8 cellular contexts compared by ENCODE assay signal in genomic region chr4:87150498-87151261, GRCh38.
DNase-seq lines count a peak whose midpoint lies in the region; ATAC-seq and TF ChIP-seq lines count a peak whose summit lies in the region.

No MANE protein-coding gene starts in this region.

- H3K4me2 ChIP-seq in IMR-90 (ENCODE audit: low read depth, low read length), result no peak overlapping the region
- H3K4me2 ChIP-seq in OCI-LY3 (ENCODE audit: low read length), result no peak overlapping the region

- no peaks in the 10 kb centered on the region for H3K27me3 Mint-ChIP-seq in activated naive CD8-positive, alpha-beta T cell treated with anti-CD3 and anti-CD28 coated beads, Interleukin-2, amount 10 ng/mL, durations not matched to agents 7 days and 5 days

- H3K27ac ChIP-seq in IMR-90 (ENCODE audit: insufficient read depth, low read length), result no peak overlapping the region
- no peak overlapping the region for H3K27ac ChIP-seq in OCI-LY3 (ENCODE audit: low read length)
- H3K27ac ChIP-seq in cardiac muscle cell, result no peak overlapping the region
- no peak overlapping the region for H3K27ac ChIP-seq in psoas muscle

- H4K20me1 ChIP-seq in IMR-90 (ENCODE audit: insufficient read depth, low read length) (no peaks in the 10 kb centered on the region), OCI-LY3 (ENCODE audit: insufficient read depth, low read length) (no peaks in the 10 kb centered on the region)

- ATAC-seq in GM19455 (IDR thresholded peaks at IDR 0.05; ENCODE audit: unreplicated experiment), result peak; percentile 50
- ATAC-seq in IMR-90 (ENCODE audit: low read depth), result peak; percentile 89
- peak; percentile 36 for ATAC-seq in activated naive CD8-positive, alpha-beta T cell treated with anti-CD3 and anti-CD28 coated beads, Interleukin-2, amount 10 ng/mL, durations not matched to agents 7 days and 5 days (ENCODE audit: low read depth)
- ATAC-seq in psoas muscle, result peak; percentile 59 to 86 (median 78)

- H2AK9ac ChIP-seq in IMR-90 (replicated peaks; ENCODE audit: low read depth, low read length, poor library complexity), result no peak overlapping the region

- no CpG with 5 or more reads among the region's 2 CpGs for WGBS in IMR-90 (ENCODE audit: extremely low coverage in 2 of 2, insufficient read length in 1 of 2), 2 experiments
- 38 to 44% (median 44%) methylated on average over 2 of the region's 2 CpGs for WGBS in psoas muscle, 3 donors

- H2BK120ac ChIP-seq in IMR-90 (ENCODE audit: low read depth, low read length), result no peak overlapping the region

- H2AK5ac ChIP-seq in IMR-90 (ENCODE audit: low read depth, low read length), result no peak overlapping the region

- H2BK5ac ChIP-seq in IMR-90 (ENCODE audit: low read depth, low read length, poor library complexity, severe bottlenecking), result no peak overlapping the region

- no peaks in the 10 kb centered on the region for H3K79me2 ChIP-seq in OCI-LY3 (ENCODE audit: low read length)

- H3K18ac ChIP-seq in IMR-90 (ENCODE audit: low read depth, low read length), result no peak overlapping the region

- TF ChIP-seq POLR2A in IMR-90 (IDR thresholded peaks at IDR 0.05; ENCODE audit: low read depth, low read length), result no peak

- no peak overlapping the region for H4K5ac ChIP-seq in IMR-90 (ENCODE audit: low read depth, low read length)

- H2BK20ac ChIP-seq in IMR-90 (ENCODE audit: low read depth, low read length), result no peak overlapping the region

- H3K9me3 Mint-ChIP-seq in activated naive CD8-positive, alpha-beta T cell treated with anti-CD3 and anti-CD28 coated beads, Interleukin-2, amount 10 ng/mL, durations not matched to agents 7 days and 5 days, result no peaks in the 10 kb centered on the region

- H4K91ac ChIP-seq in IMR-90 (ENCODE audit: insufficient read depth, low read depth, low read length), result no peak overlapping the region

- H3K4me3 ChIP-seq in IMR-90 (ENCODE audit: insufficient read depth, low read depth, low read length) (no peak overlapping the region), OCI-LY3 (ENCODE audit: low read length) (no peak overlapping the region), cardiac muscle cell (no peak overlapping the region), psoas muscle (no peak overlapping the region)

- H3K14ac ChIP-seq in IMR-90 (replicated peaks; ENCODE audit: low read depth, low read length), result no peak overlapping the region

- no peak overlapping the region for H3K27ac Mint-ChIP-seq in activated naive CD8-positive, alpha-beta T cell treated with anti-CD3 and anti-CD28 coated beads, Interleukin-2, amount 10 ng/mL, durations not matched to agents 7 days and 5 days

- TF ChIP-seq RAD21 in IMR-90 (IDR thresholded peaks at IDR 0.05; ENCODE audit: low read length), result peak; percentile 80

- H3K23ac ChIP-seq in IMR-90 (ENCODE audit: low read depth, low read length), result no peak overlapping the region

- H3K4me1 Mint-ChIP-seq in activated naive CD8-positive, alpha-beta T cell treated with anti-CD3 and anti-CD28 coated beads, Interleukin-2, amount 10 ng/mL, durations not matched to agents 7 days and 5 days, result peaks cover 1% of the 10 kb centered on the region

- TF ChIP-seq CTCF in IMR-90 (conservative IDR thresholded peaks at IDR 0.05; ENCODE audit: low read depth, low read length) (peak; percentile 82), OCI-LY3 (IDR thresholded peaks at IDR 0.05; ENCODE audit: low read depth, low read length) (peak; percentile 86), cardiac muscle cell (IDR thresholded peaks at IDR 0.05; ENCODE audit: low read depth, low read length) (peak; percentile 84), psoas muscle (IDR thresholded peaks at IDR 0.05) (peak; percentile 95)

- H3K4me3 Mint-ChIP-seq in activated naive CD8-positive, alpha-beta T cell treated with anti-CD3 and anti-CD28 coated beads, Interleukin-2, amount 10 ng/mL, durations not matched to agents 7 days and 5 days, result no peak overlapping the region

- no TSS peak for BruUV-seq in IMR-90 (replicated peaks; lab: Mats Ljungman, UMichigan)

- H4K8ac ChIP-seq in IMR-90 (ENCODE audit: low read depth in 2 of 2, low read length in 2 of 2), result no peak overlapping the region

- intact Hi-C loops in IMR-90 (cut with micrococcal nuclease), result loop anchor here (1.0 to 5.0 kb wide), 4 partner anchors 67 to 315 kb away; no protein-coding TSS in a partner anchor
- intact Hi-C loops in psoas muscle (cut with DNase I), result loop anchor here (1.0 to 10.0 kb wide), 3 partner anchors 84 to 1844 kb away; no protein-coding TSS in a partner anchor

- CTCF ChIA-PET in IMR-90 (lab: Yijun Ruan, JAX), result interaction anchor here (0.5 to 1.6 kb wide), 15 partner anchors 9 to 780 kb away, joined by 3 to 8 read pairs (median 3); no protein-coding TSS in a partner anchor

- H3K9me3 ChIP-seq in IMR-90 (ENCODE audit: control insufficient read depth, insufficient read depth, low read length) (no peaks in the 10 kb centered on the region), OCI-LY3 (ENCODE audit: insufficient read depth, low read length) (no peaks in the 10 kb centered on the region), cardiac muscle cell (ENCODE audit: low read depth) (no peaks in the 10 kb centered on the region), psoas muscle (no peaks in the 10 kb centered on the region)

- peaks cover under 1% of the 10 kb centered on the region for H3K36me3 Mint-ChIP-seq in activated naive CD8-positive, alpha-beta T cell treated with anti-CD3 and anti-CD28 coated beads, Interleukin-2, amount 10 ng/mL, durations not matched to agents 7 days and 5 days

- no peak overlapping the region for H3K9ac ChIP-seq in IMR-90 (ENCODE audit: low read depth, low read length)
- H3K9ac ChIP-seq in OCI-LY3 (ENCODE audit: low read length), result no peak overlapping the region

- no peaks in the 10 kb centered on the region for H3K9me1 ChIP-seq in IMR-90 (ENCODE audit: insufficient read depth, low read length)

- H3K4me1 ChIP-seq in IMR-90 (ENCODE audit: control insufficient read depth, insufficient read depth, low read length) (no peaks in the 10 kb centered on the region), OCI-LY3 (ENCODE audit: low read length) (no peaks in the 10 kb centered on the region), cardiac muscle cell (ENCODE audit: low read depth) (no peaks in the 10 kb centered on the region), psoas muscle (peaks cover 5% of the 10 kb centered on the region)

- in situ Hi-C loops in IMR-90 (cut with MboI; ENCODE audit: low sequenced_read_pairs), result no loop called here

- no peaks in the 10 kb centered on the region for H3K79me1 ChIP-seq in IMR-90 (ENCODE audit: low read depth in 1 of 2, low read length in 2 of 2)

- H2AFZ ChIP-seq in IMR-90 (replicated peaks; ENCODE audit: low read length, poor library complexity) (no peak overlapping the region), OCI-LY3 (ENCODE audit: low read depth, low read length) (no peak overlapping the region)

- no peak overlapping the region for H2BK15ac ChIP-seq in IMR-90 (ENCODE audit: low read depth, low read length)

- H3K27me3 ChIP-seq in IMR-90 (ENCODE audit: control insufficient read depth, insufficient read depth, low read length) (no peaks in the 10 kb centered on the region), OCI-LY3 (ENCODE audit: low read depth, low read length) (no peaks in the 10 kb centered on the region), cardiac muscle cell (no peaks in the 10 kb centered on the region), psoas muscle (ENCODE audit: insufficient read depth in 3 of 3, low read length in 2 of 3) (no peaks in the 10 kb centered on the region)

- H3K36me3 ChIP-seq in IMR-90 (ENCODE audit: control insufficient read depth, insufficient read depth, low read length) (no peaks in the 10 kb centered on the region), OCI-LY3 (replicated peaks; ENCODE audit: low read depth, low read length) (no peaks in the 10 kb centered on the region), cardiac muscle cell (no peaks in the 10 kb centered on the region), psoas muscle (ENCODE audit: insufficient read depth in 1 of 2, low read depth in 1 of 2) (no peaks in the 10 kb centered on the region)

- no peak overlapping the region for H3K4ac ChIP-seq in IMR-90 (ENCODE audit: low read depth, low read length)

- DNase-seq in DMS53 treated with DMSO at 0.1 percent for 48 hours (lab: John Stamatoyannopoulos, UW; ENCODE audit: unreplicated experiment) (peak; percentile 29), IMR-90 (peak; percentile 71), cardiac muscle cell (ENCODE audit: low read depth in 1 of 2, low spot score in 1 of 2) (peak; percentile 79 to 82), psoas muscle (no peak), GOT3 (lab: John Stamatoyannopoulos, UW) (no peak)
- no peak for DNase-seq in activated naive CD8-positive, alpha-beta T cell treated with anti-CD3 and anti-CD28 coated beads, Interleukin-2, amount 10 ng/mL, durations not matched to agents 7 days and 5 days

- H3K56ac ChIP-seq in IMR-90 (ENCODE audit: extremely low read depth, insufficient read depth, low read length), result no peak overlapping the region

- dilution Hi-C loops in IMR-90 (cut with HindIII; ENCODE audit: low sequenced_read_pairs, unreplicated experiment), result no loop called here

- POLR2A ChIA-PET in IMR-90 (lab: Charles Lee; ENCODE audit: unreplicated experiment), result no interaction called here
- POLR2A ChIA-PET in activated naive CD8-positive, alpha-beta T cell treated with anti-CD3 and anti-CD28 coated beads, Interleukin-2, amount 10 ng/mL, durations not matched to agents 7 days and 5 days (lab: Charles Lee), result interaction anchor here (1.0 kb wide), 1 partner anchor 243 kb away, joined by 3 read pairs; no protein-coding TSS in a partner anchor

TF ChIP-seq in IMR-90, 13 proteins besides CTCF, POLR2A, EP300 and RAD21:
- TF ChIP-seq CEBPB (IDR thresholded peaks at IDR 0.05; ENCODE audit: low read depth, low read length), result no peak
- no peak for TF ChIP-seq MAFK (IDR thresholded peaks at IDR 0.05; ENCODE audit: low read depth, low read length)
- TF ChIP-seq NFE2L2 (IDR thresholded peaks at IDR 0.05; ENCODE audit: low read depth, low read length), result no peak
- no peak for TF ChIP-seq BHLHE40 (IDR thresholded peaks at IDR 0.05; ENCODE audit: low read depth, low read length)
- TF ChIP-seq RCOR1 (IDR thresholded peaks at IDR 0.05; ENCODE audit: insufficient replicate concordance, low read length), result no peak
- peak; percentile 78 for TF ChIP-seq SMC3 (IDR thresholded peaks at IDR 0.05; ENCODE audit: low read depth, low read length)
- TF ChIP-seq USF2 (IDR thresholded peaks at IDR 0.05; ENCODE audit: low read depth, low read length), result no peak
- no peak for TF ChIP-seq MAZ (IDR thresholded peaks at IDR 0.05; ENCODE audit: borderline replicate concordance, low read depth, low read length)
- no peak for TF ChIP-seq CHD1 (IDR thresholded peaks at IDR 0.05; ENCODE audit: low read depth, low read length)

Comparison
In these comparisons a context has a peak if more than half of its experiments do, and no peak if none do; other contexts are left out.
1. DNase-seq: peak in DMS53 treated with DMSO at 0.1 percent for 48 hours (single experiment), IMR-90 (single experiment) and cardiac muscle cell (2 of 2); none in activated naive CD8-positive, alpha-beta T cell treated with anti-CD3 and anti-CD28 coated beads, Interleukin-2, amount 10 ng/mL, durations not matched to agents 7 days and 5 days (single experiment), psoas muscle (0 of 2) and GOT3 (single experiment).
2. ATAC-seq: peak in every context shown above with its lines; median percentile 89 in IMR-90; 78 in psoas muscle; 50 in GM19455; 36 in activated naive CD8-positive, alpha-beta T cell treated with anti-CD3 and anti-CD28 coated beads, Interleukin-2, amount 10 ng/mL, durations not matched to agents 7 days and 5 days.
3. Peak in every context shown above with its lines, with median percentiles within 50 percentile points of each other: CTCF ChIP-seq.